13 cellular contexts compared by ENCODE assay signal in the genomic region with DNA sequence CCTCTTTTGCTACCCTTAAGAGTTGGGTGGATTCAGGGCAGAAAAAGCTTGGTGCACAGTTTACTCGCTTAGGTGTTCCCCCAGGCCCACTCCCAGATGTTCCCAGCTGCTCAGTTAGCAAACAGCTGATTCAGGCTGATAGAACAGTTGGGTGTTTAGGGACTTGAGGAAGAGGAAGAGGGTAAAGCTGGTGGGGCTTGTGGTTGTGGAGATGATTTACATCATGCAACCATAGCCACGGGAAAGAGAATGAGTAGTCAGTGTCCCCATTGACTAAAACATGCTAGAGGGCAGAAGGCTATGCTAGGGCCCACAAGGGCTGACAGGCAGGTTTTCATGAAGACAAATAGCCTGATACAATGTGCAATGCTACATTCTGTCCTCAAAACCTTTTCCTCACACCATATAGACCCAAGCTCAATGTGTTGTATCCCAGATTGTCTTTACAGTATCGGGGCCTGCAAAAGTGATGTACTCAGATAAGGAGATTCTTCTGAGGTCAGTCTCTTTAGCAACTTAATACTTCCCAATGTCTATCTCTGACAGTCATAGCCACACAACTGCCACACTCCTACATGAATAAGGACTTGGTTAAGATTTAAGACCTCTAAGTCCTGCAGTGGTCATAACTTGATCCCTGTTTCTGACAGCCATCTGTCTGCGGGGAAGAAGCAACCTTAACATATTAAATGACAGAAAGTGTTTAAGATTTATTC. TPM values are rescaled to one million over a fixed set of nuclear protein-coding genes. Genes with fewer than 3 reads are reported as not detected.
DNase-seq lines count a peak whose midpoint lies in the region; ATAC-seq and TF ChIP-seq lines count a peak whose summit lies in the region.
"Had no signal": no experiment of that assay in that cellular context is flagged by ENCODE, and none has a peak within 500 bp of the region (broad histone marks: within the 10 kb centered on the region; RNA-seq: fewer than 3 reads in every experiment).

No MANE protein-coding gene starts in this region.

- peaks cover 47% of the 10 kb centered on the region for H3K27me3 ChIP-seq in PC-9 (ENCODE audit: insufficient read depth, low read depth)
- H3K27me3 ChIP-seq in SK-N-SH (ENCODE audit: insufficient read depth) = no peaks in the 10 kb centered on the region

- H3K4me3 ChIP-seq in PC-9 (no peak overlapping the region), SK-N-SH (ENCODE audit: low read depth in 2 of 2, low read length in 1 of 2) (no peak overlapping the region)
- H3K4me3 ChIP-seq: GM23338 had no signal

- H2AFZ ChIP-seq in PC-9 (no peak overlapping the region), SK-N-SH (ENCODE audit: low read depth) (no peak overlapping the region)
- H2AFZ ChIP-seq: GM23338 had no signal

- H3K9me2 ChIP-seq in PC-9 (ENCODE audit: insufficient read depth) = no peaks in the 10 kb centered on the region
- no peaks in the 10 kb centered on the region for H3K9me2 ChIP-seq in SK-N-SH

- no peak for TF ChIP-seq CTCF in PC-9 (conservative IDR thresholded peaks at IDR 0.05)
- TF ChIP-seq CTCF in SK-N-SH (IDR thresholded peaks at IDR 0.05) = no peak

- peak; percentile 85 for ATAC-seq in GM18511 (IDR thresholded peaks at IDR 0.05; ENCODE audit: unreplicated experiment)
- ATAC-seq in GM21786 (IDR thresholded peaks at IDR 0.05; ENCODE audit: unreplicated experiment) = peak; percentile 74
- ATAC-seq in HG03460 (IDR thresholded peaks at IDR 0.05; ENCODE audit: unreplicated experiment) = peak; percentile 80
- ATAC-seq in left ventricle myocardium superior = peak; percentile 74
- no peak for ATAC-seq in GM21367 (IDR thresholded peaks at IDR 0.05; ENCODE audit: unreplicated experiment)
- ATAC-seq: GM23338 had no signal

- H4K20me1 ChIP-seq in PC-9 (ENCODE audit: insufficient read depth) (no peaks in the 10 kb centered on the region), SK-N-SH (ENCODE audit: insufficient read depth) (no peaks in the 10 kb centered on the region)

- TF ChIP-seq RAD21 in SK-N-SH (IDR thresholded peaks at IDR 0.05; ENCODE audit: low read length) = no peak

- POLR2A ChIA-PET in PC-9 (lab: Charles Lee; ENCODE audit: unreplicated experiment) = no interaction called here
- POLR2A ChIA-PET in SK-N-SH (lab: Yijun Ruan, JAX) = no interaction called here

- H3K9me3 ChIP-seq in PC-9 (ENCODE audit: insufficient read depth, low read depth) (no peaks in the 10 kb centered on the region), SK-N-SH (no peaks in the 10 kb centered on the region)

- H3K79me2 ChIP-seq in PC-9 (ENCODE audit: low read depth) (no peaks in the 10 kb centered on the region), SK-N-SH (ENCODE audit: insufficient read depth) (no peaks in the 10 kb centered on the region)

- DNase-seq in left ventricle myocardium superior (no peak), PC-9 (no peak), SK-N-SH (no peak), NCI-H1694 (lab: John Stamatoyannopoulos, UW) (no peak)
- DNase-seq: activated CD4-positive, alpha-beta T cell treated with anti-CD3 and anti-CD28 coated beads for 48 hours; activated gamma-delta T cell; kidney glomerular epithelial cell; NCI-H2171 had no signal

- CTCF ChIA-PET in PC-9 (lab: Charles Lee) (no interaction called here), SK-N-SH (lab: Yijun Ruan, JAX) (interaction anchor here (0.7 to 2.4 kb wide), 3 partner anchors 11 to 13 kb away, joined by 3 to 12 read pairs (median 5); no protein-coding TSS in a partner anchor)

- BruUV-seq in PC-9 (replicated peaks; lab: Mats Ljungman, UMichigan) = no TSS peak

- no peak overlapping the region for H3K27ac ChIP-seq in PC-9
- no peak overlapping the region for H3K27ac ChIP-seq in SK-N-SH (ENCODE audit: low read depth in 2 of 2, low read length in 1 of 2)

- H3K4me1 ChIP-seq in PC-9 (replicated peaks; ENCODE audit: insufficient read depth) = no peaks in the 10 kb centered on the region
- H3K4me1 ChIP-seq in SK-N-SH (ENCODE audit: control insufficient read depth in 1 of 2, insufficient read depth in 2 of 2, low read depth in 1 of 2, low read length in 1 of 2) = peaks cover 0 to 14% of the 10 kb centered on the region in 2 experiments; a peak in 2 of 4 replicates

- H3K36me3 ChIP-seq in PC-9 (ENCODE audit: low read depth) = no peaks in the 10 kb centered on the region
- no peaks in the 10 kb centered on the region for H3K36me3 ChIP-seq in SK-N-SH (replicated peaks in 1 of 2; ENCODE audit: control insufficient read depth in 1 of 2, insufficient read depth in 2 of 2, low read length in 1 of 2)

- H3K4me2 ChIP-seq in PC-9 (no peak overlapping the region), SK-N-SH (no peak overlapping the region)
- H3K4me2 ChIP-seq: GM23338 had no signal

- intact Hi-C loops in left ventricle myocardium superior (cut with micrococcal nuclease) (no loop called here), PC-9 (cut with micrococcal nuclease; ENCODE audit: unreplicated experiment) (no loop called here)

- H3F3A ChIP-seq in PC-9 (ENCODE audit: insufficient read depth, low read depth) = no peaks in the 10 kb centered on the region
- H3F3A ChIP-seq in SK-N-SH (replicated peaks; ENCODE audit: insufficient read depth) = peaks cover 23% of the 10 kb centered on the region

- 79% methylated on average over 4 of the region's 4 CpGs for WGBS in SK-N-SH (ENCODE audit: low lambda C conversion rate)

- TF ChIP-seq EP300 in SK-N-SH (IDR thresholded peaks at IDR 0.05; ENCODE audit: borderline replicate concordance in 1 of 2, low read depth in 1 of 2, low read length in 1 of 2) = no peak

- no peak overlapping the region for H3K9ac ChIP-seq in SK-N-SH

TF ChIP-seq in SK-N-SH, 30 proteins besides CTCF, POLR2A, EP300 and RAD21:
- TF ChIP-seq GABPA (IDR thresholded peaks at IDR 0.05; ENCODE audit: low read depth) = no peak
- no peak for TF ChIP-seq TAF1 (IDR thresholded peaks at IDR 0.05; ENCODE audit: borderline replicate concordance, low read depth, low read length)
- TF ChIP-seq, protein P1, sequence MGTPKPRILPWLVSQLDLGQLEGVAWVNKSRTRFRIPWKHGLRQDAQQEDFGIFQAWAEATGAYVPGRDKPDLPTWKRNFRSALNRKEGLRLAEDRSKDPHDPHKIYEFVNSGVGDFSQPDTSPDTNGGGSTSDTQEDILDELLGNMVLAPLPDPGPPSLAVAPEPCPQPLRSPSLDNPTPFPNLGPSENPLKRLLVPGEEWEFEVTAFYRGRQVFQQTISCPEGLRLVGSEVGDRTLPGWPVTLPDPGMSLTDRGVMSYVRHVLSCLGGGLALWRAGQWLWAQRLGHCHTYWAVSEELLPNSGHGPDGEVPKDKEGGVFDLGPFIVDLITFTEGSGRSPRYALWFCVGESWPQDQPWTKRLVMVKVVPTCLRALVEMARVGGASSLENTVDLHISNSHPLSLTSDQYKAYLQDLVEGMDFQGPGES (IDR thresholded peaks at IDR 0.05; ENCODE audit: low read depth, low read length) = no peak
- TF ChIP-seq JUND (IDR thresholded peaks at IDR 0.05) = no peak
- TF ChIP-seq CHD2 (IDR thresholded peaks at IDR 0.05; ENCODE audit: low read length, partially characterized antibody) = no peak
- TF ChIP-seq RFX5 (IDR thresholded peaks at IDR 0.05; ENCODE audit: low read length) = no peak
- TF ChIP-seq SMC3 (IDR thresholded peaks at IDR 0.05; ENCODE audit: low read depth, low read length) = no peak
- TF ChIP-seq FOSL2 (IDR thresholded peaks at IDR 0.05; ENCODE audit: borderline replicate concordance, low read depth) = no peak
- TF ChIP-seq, protein P2, sequence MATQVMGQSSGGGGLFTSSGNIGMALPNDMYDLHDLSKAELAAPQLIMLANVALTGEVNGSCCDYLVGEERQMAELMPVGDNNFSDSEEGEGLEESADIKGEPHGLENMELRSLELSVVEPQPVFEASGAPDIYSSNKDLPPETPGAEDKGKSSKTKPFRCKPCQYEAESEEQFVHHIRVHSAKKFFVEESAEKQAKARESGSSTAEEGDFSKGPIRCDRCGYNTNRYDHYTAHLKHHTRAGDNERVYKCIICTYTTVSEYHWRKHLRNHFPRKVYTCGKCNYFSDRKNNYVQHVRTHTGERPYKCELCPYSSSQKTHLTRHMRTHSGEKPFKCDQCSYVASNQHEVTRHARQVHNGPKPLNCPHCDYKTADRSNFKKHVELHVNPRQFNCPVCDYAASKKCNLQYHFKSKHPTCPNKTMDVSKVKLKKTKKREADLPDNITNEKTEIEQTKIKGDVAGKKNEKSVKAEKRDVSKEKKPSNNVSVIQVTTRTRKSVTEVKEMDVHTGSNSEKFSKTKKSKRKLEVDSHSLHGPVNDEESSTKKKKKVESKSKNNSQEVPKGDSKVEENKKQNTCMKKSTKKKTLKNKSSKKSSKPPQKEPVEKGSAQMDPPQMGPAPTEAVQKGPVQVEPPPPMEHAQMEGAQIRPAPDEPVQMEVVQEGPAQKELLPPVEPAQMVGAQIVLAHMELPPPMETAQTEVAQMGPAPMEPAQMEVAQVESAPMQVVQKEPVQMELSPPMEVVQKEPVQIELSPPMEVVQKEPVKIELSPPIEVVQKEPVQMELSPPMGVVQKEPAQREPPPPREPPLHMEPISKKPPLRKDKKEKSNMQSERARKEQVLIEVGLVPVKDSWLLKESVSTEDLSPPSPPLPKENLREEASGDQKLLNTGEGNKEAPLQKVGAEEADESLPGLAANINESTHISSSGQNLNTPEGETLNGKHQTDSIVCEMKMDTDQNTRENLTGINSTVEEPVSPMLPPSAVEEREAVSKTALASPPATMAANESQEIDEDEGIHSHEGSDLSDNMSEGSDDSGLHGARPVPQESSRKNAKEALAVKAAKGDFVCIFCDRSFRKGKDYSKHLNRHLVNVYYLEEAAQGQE (IDR thresholded peaks at IDR 0.05; ENCODE audit: low read depth, low read length) = no peak
- TF ChIP-seq ELF1 (IDR thresholded peaks at IDR 0.05) = no peak
- no peak for TF ChIP-seq EZH2phosphoT487 (IDR thresholded peaks at IDR 0.05; ENCODE audit: borderline replicate concordance, low read depth)
- no peak for TF ChIP-seq TCF12 (IDR thresholded peaks at IDR 0.05)
TF ChIP-seq in SK-N-SH: peak in this region for 0.

RNA-seq across cellular contexts. Expression of a gene that starts 15.6 kb away (rescaled TPM):
- total RNA-seq in left ventricle myocardium superior (8.3 TPM), PC-9 (2021) (not detected in 2 replicates)
- 28.1 and 41.2 TPM in 2 replicates for polyA plus RNA-seq in SK-N-SH (2012; rRNA removed)
- polyA plus RNA-seq in SK-N-SH (2012; cell fraction: cytosol; rRNA removed) = 39.8 and 50.1 TPM in 2 replicates
- polyA plus RNA-seq in SK-N-SH (2012; cell fraction: nucleus; rRNA removed) = 17.8 and 20.5 TPM in 2 replicates
